In the genomic region with DNA sequence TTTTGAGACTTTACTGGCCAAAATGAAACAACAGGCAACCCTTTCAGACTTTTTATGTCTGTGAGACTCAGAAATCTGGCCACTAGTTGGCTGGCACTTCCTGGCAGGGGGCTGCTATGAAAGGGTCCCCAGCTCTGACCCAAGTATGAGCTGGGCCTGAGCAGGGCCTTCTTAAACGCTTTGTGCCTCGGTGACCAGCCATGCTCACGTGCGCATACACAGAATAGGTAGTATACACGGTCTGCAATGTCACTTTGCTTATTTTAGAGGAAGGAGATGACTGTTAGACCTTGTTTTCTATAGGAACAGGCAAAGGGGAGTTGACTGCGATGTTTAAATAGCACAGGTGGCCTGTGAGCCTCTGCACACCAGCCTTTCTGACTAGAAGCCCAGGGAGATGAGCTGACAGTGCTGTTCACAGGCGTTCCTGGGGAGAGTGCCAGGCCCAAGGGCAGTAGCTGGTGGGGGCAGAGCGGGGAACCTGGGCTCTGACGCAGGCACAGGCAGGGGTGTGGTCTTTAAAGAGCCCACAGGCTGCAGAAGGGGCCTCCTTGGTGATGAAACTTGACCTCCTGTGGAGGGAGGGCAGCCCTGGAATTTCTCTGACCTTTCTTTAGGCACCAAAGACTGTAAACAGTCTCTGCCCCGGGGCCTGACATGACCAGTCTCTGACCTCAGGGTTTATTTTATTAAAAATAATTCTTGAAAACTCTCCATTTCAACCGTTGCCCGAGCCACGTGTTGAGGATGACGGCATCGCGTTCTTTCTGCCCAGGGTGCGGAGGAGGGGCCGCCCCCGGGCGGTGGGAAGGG, we compare ENCODE assay signal across 2 cellular contexts.
TF ChIP-seq lines count a peak whose summit lies in the region.

No MANE protein-coding gene starts in this region.

TF ChIP-seq in HEK293T, 16 proteins besides CTCF, POLR2A, EP300 and RAD21:
- TF ChIP-seq FOXM1 (IDR thresholded peaks at IDR 0.05; ENCODE audit: borderline replicate concordance) (no peak), L3MBTL2 (conservative IDR thresholded peaks at IDR 0.05) (peak; percentile 85)
TF ChIP-seq in HEK293T: peak in this region for 1.

TF ChIP-seq in SK-N-SH, 30 proteins besides CTCF, POLR2A, EP300 and RAD21:
- TF ChIP-seq NFIC (IDR thresholded peaks at IDR 0.05; ENCODE audit: borderline replicate concordance) (no peak), REST (IDR thresholded peaks at IDR 0.05; ENCODE audit: low read depth, low read length) (no peak), RFX5 (IDR thresholded peaks at IDR 0.05; ENCODE audit: low read length) (no peak), GATA2 (CRISPR knock-in tag; IDR thresholded peaks at IDR 0.05) (no peak), MEF2A (IDR thresholded peaks at IDR 0.05; ENCODE audit: borderline replicate concordance, low read depth) (no peak), SMC3 (IDR thresholded peaks at IDR 0.05; ENCODE audit: low read depth, low read length) (no peak), TCF12 (IDR thresholded peaks at IDR 0.05) (no peak), ELF1 (IDR thresholded peaks at IDR 0.05) (no peak), FOSL2 (IDR thresholded peaks at IDR 0.05; ENCODE audit: borderline replicate concordance, low read depth) (no peak), YY1 (IDR thresholded peaks at IDR 0.05; ENCODE audit: low read depth) (no peak), USF2 (IDR thresholded peaks at IDR 0.05; ENCODE audit: borderline replicate concordance, low read depth, low read length) (no peak), RCOR1 (IDR thresholded peaks at IDR 0.05; ENCODE audit: low read length) (no peak), GABPA (IDR thresholded peaks at IDR 0.05; ENCODE audit: low read depth) (no peak), POLR2AphosphoS5 (IDR thresholded peaks at IDR 0.05; ENCODE audit: low read depth, low read length) (no peak)
- TF ChIP-seq, protein P1, sequence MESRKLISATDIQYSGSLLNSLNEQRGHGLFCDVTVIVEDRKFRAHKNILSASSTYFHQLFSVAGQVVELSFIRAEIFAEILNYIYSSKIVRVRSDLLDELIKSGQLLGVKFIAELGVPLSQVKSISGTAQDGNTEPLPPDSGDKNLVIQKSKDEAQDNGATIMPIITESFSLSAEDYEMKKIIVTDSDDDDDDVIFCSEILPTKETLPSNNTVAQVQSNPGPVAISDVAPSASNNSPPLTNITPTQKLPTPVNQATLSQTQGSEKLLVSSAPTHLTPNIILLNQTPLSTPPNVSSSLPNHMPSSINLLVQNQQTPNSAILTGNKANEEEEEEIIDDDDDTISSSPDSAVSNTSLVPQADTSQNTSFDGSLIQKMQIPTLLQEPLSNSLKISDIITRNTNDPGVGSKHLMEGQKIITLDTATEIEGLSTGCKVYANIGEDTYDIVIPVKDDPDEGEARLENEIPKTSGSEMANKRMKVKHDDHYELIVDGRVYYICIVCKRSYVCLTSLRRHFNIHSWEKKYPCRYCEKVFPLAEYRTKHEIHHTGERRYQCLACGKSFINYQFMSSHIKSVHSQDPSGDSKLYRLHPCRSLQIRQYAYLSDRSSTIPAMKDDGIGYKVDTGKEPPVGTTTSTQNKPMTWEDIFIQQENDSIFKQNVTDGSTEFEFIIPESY (IDR thresholded peaks at IDR 0.05; ENCODE audit: borderline replicate concordance, low read depth): no peak
TF ChIP-seq in SK-N-SH: peak in this region for 0.
